10 cellular contexts compared by ENCODE assay signal in genomic region chr13:110499621-110500281, GRCh38.
DNase-seq lines count a peak whose midpoint lies in the region; ATAC-seq, FAIRE-seq and TF ChIP-seq lines count a peak whose summit lies in the region.
"Had no signal": no experiment of that assay in that cellular context is flagged by ENCODE, and none has a peak within 500 bp of the region (broad histone marks: within the 10 kb centered on the region; RNA-seq: fewer than 3 reads in every experiment).

No MANE protein-coding gene starts in this region.

- FAIRE-seq in GM12892 (lab: Jason Lieb, UNC) = no peak

- DNase-seq in DMS153 (lab: John Stamatoyannopoulos, UW) (peak; percentile 95), NCI-H187 (lab: John Stamatoyannopoulos, UW) (peak; percentile 91 to 95), SW480 (ENCODE audit: low spot score) (peak; percentile 39), kidney tubule cell (ENCODE audit: low spot score) (peak; percentile 80), left cardiac atrium (no peak), MCF 10A (ENCODE audit: unreplicated experiment) (no peak), GM12892 (ENCODE audit: insufficient read length) (no peak), globus pallidus (ENCODE audit: low spot score) (no peak)
- DNase-seq: Karpas-422 had no signal

- BruUV-seq in MCF 10A (replicated peaks; lab: Mats Ljungman, UMichigan) = no TSS peak

- TF ChIP-seq POLR2A in GM12892 (IDR thresholded peaks at IDR 0.05; ENCODE audit: low read depth, low read length) = no peak

- POLR2A ChIA-PET in MCF 10A (lab: Yijun Ruan, JAX) = no interaction called here

- no peak overlapping the region for H3K27ac Mint-ChIP-seq in MCF 10A (ENCODE audit: low read depth, unreplicated experiment)

- no peaks in the 10 kb centered on the region for H3K9me3 Mint-ChIP-seq in MCF 10A (ENCODE audit: unreplicated experiment)

- H3K27me3 Mint-ChIP-seq in MCF 10A (ENCODE audit: insufficient read depth, unreplicated experiment) = no peaks in the 10 kb centered on the region

- TF ChIP-seq CTCF in MCF 10A (IDR thresholded peaks at IDR 0.05; ENCODE audit: unreplicated experiment) = no peak

- CTCF ChIA-PET in MCF 10A (lab: Yijun Ruan, JAX) = interaction anchor here (0.6 kb wide), 1 partner anchor 121 kb away, joined by 3 read pairs; no protein-coding TSS in a partner anchor

- H3K4me1 Mint-ChIP-seq in MCF 10A (ENCODE audit: insufficient read depth, unreplicated experiment) = peaks cover 5% of the 10 kb centered on the region

- no peak for ATAC-seq in left cardiac atrium
- ATAC-seq: sciatic nerve had no signal

- no peak overlapping the region for H3K4me3 Mint-ChIP-seq in MCF 10A (ENCODE audit: unreplicated experiment)

- intact Hi-C loops in left cardiac atrium (cut with DNase I) (loop anchor here in 1 of 2 donors (5.0 kb wide), 1 partner anchor 42 kb away; no protein-coding TSS in a partner anchor), MCF 10A (cut with micrococcal nuclease) (no loop called here)

- peaks cover 21% of the 10 kb centered on the region for H3K36me3 Mint-ChIP-seq in MCF 10A (ENCODE audit: insufficient read depth, unreplicated experiment)

Comparison
In these comparisons a context has a peak if more than half of its experiments do, and no peak if none do; other contexts are left out.
1. DNase-seq: peak in DMS153 (single experiment), NCI-H187 (2 of 2), SW480 (single experiment) and kidney tubule cell (single experiment); none in left cardiac atrium (single experiment), MCF 10A (single experiment), GM12892 (single experiment) and globus pallidus (single experiment).